In the genomic region with DNA sequence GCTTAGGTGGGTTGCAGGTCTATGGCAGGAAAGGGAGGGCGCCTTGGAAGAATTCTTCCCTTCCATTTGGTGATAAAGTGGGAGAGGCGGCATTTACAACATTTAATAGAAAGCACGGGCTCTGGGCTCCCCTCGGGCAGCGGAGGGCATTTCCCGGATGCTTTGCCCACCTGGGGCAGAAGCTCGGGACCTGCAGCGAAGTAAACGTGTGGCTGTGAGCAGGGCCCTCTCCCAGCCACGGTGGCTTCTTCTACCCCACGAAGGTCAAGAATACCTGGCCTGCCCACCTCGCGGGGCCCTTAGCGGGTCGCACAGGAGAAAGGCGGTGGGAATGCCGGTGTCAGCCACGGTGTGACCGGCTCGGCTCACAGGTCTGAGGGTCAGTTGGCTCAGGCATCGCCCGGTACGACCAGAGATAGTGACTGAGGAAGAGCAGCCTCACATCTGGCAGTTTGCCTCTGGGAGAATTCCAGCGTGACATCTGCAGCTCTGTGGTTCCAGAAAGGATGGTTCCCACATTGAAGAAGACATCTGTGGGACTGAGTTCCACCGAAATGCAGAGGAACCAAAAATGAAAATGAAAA, we compare ENCODE assay signal across 8 cellular contexts. TPM values are rescaled to one million over a fixed set of nuclear protein-coding genes. Genes with fewer than 3 reads are reported as not detected.
DNase-seq lines count a peak whose midpoint lies in the region; ATAC-seq, FAIRE-seq and TF ChIP-seq lines count a peak whose summit lies in the region.

No MANE protein-coding gene starts in this region.

- peak overlapping the region; percentile 80 for H3K4me3 ChIP-seq in choroid plexus epithelial cell (ENCODE audit: low read depth, low read length)
- H3K4me3 ChIP-seq in lung, result peak overlapping the region; percentile 65
- peak overlapping the region; percentile 56 for H3K4me3 ChIP-seq in thymus (ENCODE audit: low read length)

- in situ Hi-C loops in KBM-7 (cut with MboI; ENCODE audit: low pct_unique_long_range_greater_than_20kb, low sequenced_read_pairs), result no loop called here

- H3K4me1 ChIP-seq in lung (ENCODE audit: control insufficient read depth in 2 of 2, insufficient read depth in 2 of 2, low read length in 2 of 2) (peaks cover 2 to 12% of the 10 kb centered on the region in 2 donors), thymus (ENCODE audit: control insufficient read depth, insufficient read depth, low read length) (peaks cover 3% of the 10 kb centered on the region)

- H3K27ac ChIP-seq in lung (ENCODE audit: low read depth in 1 of 2, low read length in 1 of 2) (peak overlapping the region; percentile 90 to 94), thymus (ENCODE audit: low read depth) (peak overlapping the region; percentile 84)

- peak; percentile 14 for DNase-seq in 8988T
- DNase-seq in KBM-7, result peak; percentile 21
- DNase-seq in choroid plexus epithelial cell (ENCODE audit: low read depth), result peak; percentile 79
- DNase-seq in lung (ENCODE audit: low spot score), result peak; percentile 35
- DNase-seq in DMS153 treated with DMSO at 0.1 percent for 48 hours (lab: John Stamatoyannopoulos, UW; ENCODE audit: unreplicated experiment), result no peak
- no peak for DNase-seq in RCC 7860 (ENCODE audit: low spot score)

- TF ChIP-seq CTCF in choroid plexus epithelial cell (conservative IDR thresholded peaks at IDR 0.05; ENCODE audit: low read depth, low read length) (no peak), lung (IDR thresholded peaks at IDR 0.05; ENCODE audit: control extremely low read depth, extremely low read depth) (no peak)

- ATAC-seq in GM18511 (IDR thresholded peaks at IDR 0.05; ENCODE audit: unreplicated experiment) (peak; percentile 27), lung (ENCODE audit: insufficient read depth, low FRiP score) (no peak)

- FAIRE-seq in RCC 7860 (lab: Jason Lieb, UNC), result no peak

- H3K27me3 ChIP-seq in lung (ENCODE audit: control insufficient read depth, insufficient read depth), result no peaks in the 10 kb centered on the region
- H3K27me3 ChIP-seq in thymus (ENCODE audit: control insufficient read depth, insufficient read depth), result peaks cover 28% of the 10 kb centered on the region

- 1% methylated on average over 25 of the region's 25 CpGs for WGBS in lung, 2 donors
- 3% methylated on average over 25 of the region's 25 CpGs for WGBS in thymus

- H3K9me3 ChIP-seq in lung (ENCODE audit: control insufficient read depth in 2 of 2, insufficient read depth in 1 of 2, low read length in 1 of 2), result peaks cover 0 to 2% of the 10 kb centered on the region in 2 donors
- no peaks in the 10 kb centered on the region for H3K9me3 ChIP-seq in thymus (ENCODE audit: control insufficient read depth)

- H3K36me3 ChIP-seq in lung (ENCODE audit: control insufficient read depth in 2 of 2, insufficient read depth in 2 of 2, low read length in 2 of 2) (no peaks in the 10 kb centered on the region), thymus (ENCODE audit: control insufficient read depth, insufficient read depth) (no peaks in the 10 kb centered on the region)

RNA-seq across cellular contexts. Expression of a gene that starts 0.6 kb away (rescaled TPM):
- 100 to 1,000 TPM; 107 to 238 TPM for total RNA-seq in lung
- polyA plus RNA-seq in lung, result 100 to 1,000 TPM; 141 to 307 TPM
- 141 TPM for polyA plus RNA-seq in thymus

Comparison
In these comparisons a context has a peak if more than half of its experiments do, and no peak if none do; other contexts are left out.
1. DNase-seq: peak in 8988T (single experiment), KBM-7 (single experiment), choroid plexus epithelial cell (single experiment) and lung (single experiment); none in DMS153 treated with DMSO at 0.1 percent for 48 hours (single experiment) and RCC 7860 (single experiment).
2. Peak in every context shown above with its lines, with median percentiles within 50 percentile points of each other: H3K4me3 ChIP-seq.